ENCODE assay signal across 7 cellular contexts in the genomic region with DNA sequence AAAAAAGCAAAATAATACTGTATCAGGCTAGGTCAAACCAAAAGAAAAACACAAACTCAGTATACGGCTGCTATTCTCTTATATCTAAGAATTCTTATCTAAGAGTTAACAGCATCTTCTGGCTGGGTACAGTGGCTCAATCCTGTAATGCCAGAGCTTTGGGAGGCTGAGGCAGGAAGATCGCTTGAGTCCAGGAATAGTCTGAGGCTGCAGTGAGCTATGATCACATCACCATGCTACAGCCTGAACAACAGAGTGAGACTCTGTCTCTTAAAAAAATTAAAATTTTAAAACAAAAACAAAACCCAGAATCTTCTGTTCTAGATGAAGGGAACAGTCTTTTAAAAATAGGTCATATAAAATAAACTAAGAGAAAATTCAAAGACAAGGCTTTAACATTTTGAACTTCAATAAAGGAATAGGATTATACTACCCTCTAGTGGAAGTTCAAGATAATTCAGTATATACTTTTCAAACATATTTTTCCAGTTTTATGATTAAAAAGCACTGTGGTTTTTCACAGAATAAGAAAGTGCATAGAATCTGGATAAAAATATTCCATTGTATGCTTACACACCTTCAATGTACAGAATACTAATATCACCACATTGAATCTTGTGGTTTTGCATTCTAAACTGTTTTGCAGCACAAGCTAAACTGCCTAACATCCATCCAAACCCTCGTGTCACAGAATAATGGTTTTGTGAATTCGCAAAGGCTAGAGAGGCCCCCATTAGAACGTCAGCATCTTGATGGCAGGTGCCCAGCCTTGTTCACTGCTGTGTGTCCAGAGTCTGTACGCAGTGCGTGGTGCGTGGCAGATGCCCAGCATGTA. TPM values are rescaled to one million over a fixed set of nuclear protein-coding genes. Genes with fewer than 3 reads are reported as not detected.
DNase-seq lines count a peak whose midpoint lies in the region; FAIRE-seq and TF ChIP-seq lines count a peak whose summit lies in the region.

No MANE protein-coding gene starts in this region.

- FAIRE-seq in GM18507 (lab: Jason Lieb, UNC) = peak; percentile 44

- DNase-seq in GM18507 (ENCODE audit: extremely low spot score, insufficient read length, low read depth) = no peak
- DNase-seq in NCI-H446 (lab: John Stamatoyannopoulos, UW) = peak; percentile 23 to 36
- peak; percentile 50 to 51 for DNase-seq in cardiac fibroblast (ENCODE audit: low read depth in 2 of 2)
- peak; percentile 44 for DNase-seq in midbrain (lab: John Stamatoyannopoulos, UW)
- no peak for DNase-seq in activated naive CD4-positive, alpha-beta T cell treated with anti-CD3 and anti-CD28 coated beads for 36 hours
- no peak for DNase-seq in stimulated activated CD4-positive, alpha-beta T cell treated with anti-CD3 and anti-CD28 coated beads, Interleukin-4, amount 100 ng/mL, for 24 hours
- DNase-seq in activated CD4-positive, CD25-positive, alpha-beta regulatory T cell treated with anti-CD3 and anti-CD28 coated beads, Interleukin-2, amount 50 U/mL, for 72 hours = no peak

- CTCF ChIA-PET in activated naive CD4-positive, alpha-beta T cell treated with anti-CD3 and anti-CD28 coated beads for 36 hours (lab: Charles Lee) = interaction anchor here (0.6 to 3.1 kb wide), 10 partner anchors 12 to 1416 kb away, joined by 3 to 16 read pairs (median 3); no protein-coding TSS in a partner anchor

- TF ChIP-seq CTCF in cardiac fibroblast (IDR thresholded peaks at IDR 0.05; ENCODE audit: low read depth, low read length) = peak; percentile 34

- no peak overlapping the region for H3K27ac Mint-ChIP-seq in activated naive CD4-positive, alpha-beta T cell treated with anti-CD3 and anti-CD28 coated beads for 36 hours

- H3K27me3 Mint-ChIP-seq in activated naive CD4-positive, alpha-beta T cell treated with anti-CD3 and anti-CD28 coated beads for 36 hours (ENCODE audit: low read depth) = no peaks in the 10 kb centered on the region

- intact Hi-C loops in activated naive CD4-positive, alpha-beta T cell treated with anti-CD3 and anti-CD28 coated beads for 36 hours (cut with micrococcal nuclease) = loop anchor here (1.0 to 10.0 kb wide), 10 partner anchors 99 to 1709 kb away; a partner anchor contains a TSS

- peaks cover 12% of the 10 kb centered on the region for H3K36me3 Mint-ChIP-seq in activated naive CD4-positive, alpha-beta T cell treated with anti-CD3 and anti-CD28 coated beads for 36 hours (ENCODE audit: low read depth)

- no peak overlapping the region for H3K4me3 Mint-ChIP-seq in activated naive CD4-positive, alpha-beta T cell treated with anti-CD3 and anti-CD28 coated beads for 36 hours

- H3K4me1 Mint-ChIP-seq in activated naive CD4-positive, alpha-beta T cell treated with anti-CD3 and anti-CD28 coated beads for 36 hours (ENCODE audit: low read depth) = peaks cover 32% of the 10 kb centered on the region

- no peaks in the 10 kb centered on the region for H3K9me3 Mint-ChIP-seq in activated naive CD4-positive, alpha-beta T cell treated with anti-CD3 and anti-CD28 coated beads for 36 hours

- H3K4me3 ChIP-seq in cardiac fibroblast (replicated peaks in 1 of 2; ENCODE audit: low read depth in 2 of 2, low read length in 2 of 2) = no peak overlapping the region

RNA-seq across cellular contexts. Expression of a gene that starts 39.3 kb away (rescaled TPM):
- 10 to 100 TPM; 14.6 to 16.3 TPM for total RNA-seq in activated naive CD4-positive, alpha-beta T cell treated with anti-CD3 and anti-CD28 coated beads for 36 hours

Comparison
In these comparisons a context has a peak if more than half of its experiments do, and no peak if none do; other contexts are left out.
1. DNase-seq: peak in NCI-H446 (2 of 2), cardiac fibroblast (2 of 2) and midbrain (single experiment); none in GM18507 (single experiment), activated naive CD4-positive, alpha-beta T cell treated with anti-CD3 and anti-CD28 coated beads for 36 hours (single experiment), stimulated activated CD4-positive, alpha-beta T cell treated with anti-CD3 and anti-CD28 coated beads, Interleukin-4, amount 100 ng/mL, for 24 hours (single experiment) and activated CD4-positive, CD25-positive, alpha-beta regulatory T cell treated with anti-CD3 and anti-CD28 coated beads, Interleukin-2, amount 50 U/mL, for 72 hours (single experiment).